ENCODE assay signal across 35 cellular contexts in the genomic region with DNA sequence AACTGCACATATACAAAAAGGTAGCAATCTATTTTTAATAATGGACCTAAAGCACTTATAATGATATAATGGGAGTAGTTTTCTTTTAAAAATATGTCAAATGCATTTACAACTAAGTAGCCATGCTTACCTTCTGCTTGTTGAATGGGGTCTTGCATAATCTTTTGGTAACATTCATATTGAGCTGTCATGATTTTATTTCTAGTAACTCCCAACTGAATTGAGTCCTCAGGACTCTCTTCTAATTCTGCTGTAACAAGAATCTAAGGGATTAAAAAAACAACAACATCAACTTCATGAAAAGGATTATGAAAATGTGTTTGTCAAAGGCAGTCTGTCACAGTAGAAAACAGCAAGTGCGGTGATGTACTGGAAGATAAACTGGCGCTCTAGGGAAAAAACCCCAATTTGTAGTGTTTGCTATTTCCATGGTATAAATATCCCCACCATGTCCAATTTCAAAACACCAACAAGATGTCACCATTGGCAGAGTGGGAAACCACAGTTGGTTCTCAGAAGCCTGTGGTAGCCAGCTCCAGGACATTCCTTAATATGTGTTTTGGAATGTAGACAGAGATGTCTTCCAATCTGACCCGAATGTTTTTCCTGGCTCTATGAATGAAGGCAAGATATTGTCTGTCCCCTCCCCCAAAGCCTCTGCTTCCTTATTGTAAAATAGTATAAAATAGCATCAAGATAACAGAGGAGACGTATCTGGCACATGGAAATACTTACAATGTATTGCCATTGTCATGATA.
A peak's percentile ranks its signal among the peaks of the same experiment; 100 is the strongest.
DNase-seq lines count a peak whose midpoint lies in the region; ATAC-seq and TF ChIP-seq lines count a peak whose summit lies in the region.
"Had no signal": no experiment of that assay in that cellular context is flagged by ENCODE, and none has a peak within 500 bp of the region (broad histone marks: within the 10 kb centered on the region; RNA-seq: fewer than 3 reads in every experiment).

No MANE protein-coding gene starts in this region.

- no peaks in the 10 kb centered on the region for H3K9me3 Mint-ChIP-seq in neural progenitor cell
- H3K9me3 Mint-ChIP-seq: activated naive CD8-positive, alpha-beta T cell treated with anti-CD3 and anti-CD28 coated beads, Interleukin-2, amount 10 ng/mL, durations not matched to agents 7 days and 5 days; brain; H9; natural killer cell treated with Interleukin-12 subunit alpha and Interleukin-12 subunit beta and Interleukin-15 and Interleukin-18, amount 100 ng/mL, for 72 hours had no signal

- H3K9me3 ChIP-seq in osteoblast (ENCODE audit: low read depth, low read length) (no peaks in the 10 kb centered on the region), neural progenitor cell (ENCODE audit: low read depth) (no peaks in the 10 kb centered on the region)
- H3K9me3 ChIP-seq: BE2C, tibial nerve had no signal

- H3K27me3 ChIP-seq in osteoblast (ENCODE audit: insufficient read depth, low read length): no peaks in the 10 kb centered on the region
- H3K27me3 ChIP-seq in neural progenitor cell: no peaks in the 10 kb centered on the region
- H3K27me3 ChIP-seq: BE2C, tibial nerve had no signal

- H3K4me3 ChIP-seq in fibroblast of pulmonary artery (replicated peaks; ENCODE audit: low read depth, low read length) (no peak overlapping the region), osteoblast (ENCODE audit: insufficient read depth, low read length) (no peak overlapping the region), neural progenitor cell (no peak overlapping the region)
- H3K4me3 ChIP-seq: GM12878, lung, SK-N-MC, tibial nerve had no signal

- no peak for TF ChIP-seq POLR2A in GM18505 (IDR thresholded peaks at IDR 0.05; ENCODE audit: borderline replicate concordance, extremely low read depth, insufficient read depth, insufficient read length)

- TF ChIP-seq CTCF in fibroblast of pulmonary artery (IDR thresholded peaks at IDR 0.05; ENCODE audit: low read length, missing control alignments): no peak
- TF ChIP-seq CTCF in osteoblast (IDR thresholded peaks at IDR 0.05; ENCODE audit: extremely low read depth, low read depth, low read length): no peak
- TF ChIP-seq CTCF in neural progenitor cell (IDR thresholded peaks at IDR 0.05): no peak

- H3K27ac ChIP-seq in osteoblast (ENCODE audit: low read depth, low read length) (peak overlapping the region; percentile 18), neural progenitor cell (no peak overlapping the region)
- H3K27ac ChIP-seq: epithelial cell of prostate, KMS-11, SK-N-MC, tibial nerve had no signal

- H3K4me1 ChIP-seq in osteoblast (ENCODE audit: insufficient read depth, low read length) (peaks cover 9% of the 10 kb centered on the region), neural progenitor cell (no peaks in the 10 kb centered on the region)
- H3K4me1 ChIP-seq: BE2C had no signal

- peak overlapping the region; percentile 20 for H3K4me2 ChIP-seq in osteoblast (ENCODE audit: insufficient read depth, low read length)
- H3K4me2 ChIP-seq in neural progenitor cell: no peak overlapping the region
- H3K4me2 ChIP-seq: KMS-11 had no signal

- H3F3A ChIP-seq in neural progenitor cell (ENCODE audit: low read depth): no peaks in the 10 kb centered on the region

- H3K36me3 Mint-ChIP-seq in neural progenitor cell: no peaks in the 10 kb centered on the region
- H3K36me3 Mint-ChIP-seq: activated naive CD8-positive, alpha-beta T cell treated with anti-CD3 and anti-CD28 coated beads, Interleukin-2, amount 10 ng/mL, durations not matched to agents 7 days and 5 days; CD8-positive, alpha-beta memory T cell; natural killer cell treated with Interleukin-12 subunit alpha and Interleukin-12 subunit beta and Interleukin-15 and Interleukin-18, amount 100 ng/mL, for 72 hours had no signal

- no peak overlapping the region for H3K9ac ChIP-seq in neural progenitor cell
- H3K9ac ChIP-seq: KMS-11 had no signal

- H3K27ac Mint-ChIP-seq in neural progenitor cell: no peak overlapping the region
- H3K27ac Mint-ChIP-seq: activated naive CD8-positive, alpha-beta T cell treated with anti-CD3 and anti-CD28 coated beads, Interleukin-2, amount 10 ng/mL, durations not matched to agents 7 days and 5 days; brain; CD8-positive, alpha-beta memory T cell; H9; natural killer cell treated with Interleukin-12 subunit alpha and Interleukin-12 subunit beta and Interleukin-15 and Interleukin-18, amount 100 ng/mL, for 72 hours had no signal

- H3K4me1 Mint-ChIP-seq in neural progenitor cell: no peaks in the 10 kb centered on the region
- H3K4me1 Mint-ChIP-seq: activated naive CD8-positive, alpha-beta T cell treated with anti-CD3 and anti-CD28 coated beads, Interleukin-2, amount 10 ng/mL, durations not matched to agents 7 days and 5 days; CD8-positive, alpha-beta memory T cell had no signal

- no peaks in the 10 kb centered on the region for H3K79me2 ChIP-seq in osteoblast (ENCODE audit: insufficient read depth, low read length)
- no peaks in the 10 kb centered on the region for H3K79me2 ChIP-seq in neural progenitor cell (ENCODE audit: low read depth)

- ATAC-seq in GM18505 (IDR thresholded peaks at IDR 0.05; ENCODE audit: unreplicated experiment): no peak
- ATAC-seq: GM12878; natural killer cell treated with Interleukin-12 subunit alpha and Interleukin-12 subunit beta and Interleukin-15 and Interleukin-18, amount 100 ng/mL, for 72 hours had no signal

- no peak overlapping the region for H3K4me3 Mint-ChIP-seq in neural progenitor cell
- H3K4me3 Mint-ChIP-seq: activated naive CD8-positive, alpha-beta T cell treated with anti-CD3 and anti-CD28 coated beads, Interleukin-2, amount 10 ng/mL, durations not matched to agents 7 days and 5 days; brain; CD8-positive, alpha-beta memory T cell; H9; natural killer cell treated with Interleukin-12 subunit alpha and Interleukin-12 subunit beta and Interleukin-15 and Interleukin-18, amount 100 ng/mL, for 72 hours had no signal

- no peaks in the 10 kb centered on the region for H4K20me1 ChIP-seq in osteoblast (ENCODE audit: insufficient read depth, low read length)
- no peaks in the 10 kb centered on the region for H4K20me1 ChIP-seq in neural progenitor cell (ENCODE audit: low read depth)

- H3K36me3 ChIP-seq in osteoblast (ENCODE audit: insufficient read depth, low read length): no peaks in the 10 kb centered on the region
- H3K36me3 ChIP-seq in neural progenitor cell: no peaks in the 10 kb centered on the region
- H3K36me3 ChIP-seq: BE2C, tibial nerve had no signal

- DNase-seq in EH (ENCODE audit: low read depth) (peak; percentile 82), astrocyte of the hippocampus (ENCODE audit: low read depth, low spot score) (peak; percentile 73), fibroblast of pulmonary artery (ENCODE audit: low read depth) (peak; percentile 52), osteoblast (ENCODE audit: insufficient read length, low spot score, missing footprints) (no peak), neural progenitor cell (ENCODE audit: low spot score) (no peak), T1000 (lab: John Stamatoyannopoulos, UW) (no peak)
- no peak for DNase-seq in stimulated activated CD4-positive, alpha-beta T cell treated with anti-CD3 and anti-CD28 coated beads, Interleukin-15, amount 100 ng/mL, for 24 hours
- DNase-seq: activated CD4-positive, alpha-beta T cell treated with anti-CD3 and anti-CD28 coated beads, Interleukin-2, amount 50 U/mL, for 1 hour; activated CD4-positive, CD25-positive, alpha-beta regulatory T cell; activated gamma-delta T cell treated with Interleukin-2 at 50 U/mL for 16 hours; activated naive CD8-positive, alpha-beta T cell treated with anti-CD3 and anti-CD28 coated beads, Interleukin-2, amount 10 ng/mL, durations not matched to agents 7 days and 5 days; activated T-cell treated with anti-CD3 and anti-CD28 coated beads, Interleukin-2, amount 50 U/mL, for 48 hours; BE2C; CD8-positive, alpha-beta memory T cell; effector CD4-positive, alpha-beta T cell; H9; kidney glomerular epithelial cell; MM.1S; NCI-H1436; NCI-H2081 treated with DMSO at 0.1 percent for 48 hours; NCI-H226; NCI-H526 treated with DMSO at 0.1 percent for 48 hours; NK-92 treated with Interleukin-12 subunit alpha and Interleukin-12 subunit beta, amount 100 ng/mL, for 24 hours; retina; stimulated activated CD4-positive, alpha-beta T cell treated with anti-CD3 and anti-CD28 coated beads, Interleukin-4, amount 100 ng/mL, for 24 hours; T-helper 1 cell had no signal

- H3K27me3 Mint-ChIP-seq in neural progenitor cell (ENCODE audit: insufficient read depth, low read depth): no peaks in the 10 kb centered on the region
- H3K27me3 Mint-ChIP-seq: activated naive CD8-positive, alpha-beta T cell treated with anti-CD3 and anti-CD28 coated beads, Interleukin-2, amount 10 ng/mL, durations not matched to agents 7 days and 5 days; brain; CD8-positive, alpha-beta memory T cell; natural killer cell treated with Interleukin-12 subunit alpha and Interleukin-12 subunit beta and Interleukin-15 and Interleukin-18, amount 100 ng/mL, for 72 hours had no signal

- H2AFZ ChIP-seq in osteoblast (ENCODE audit: low read length) (peak overlapping the region; percentile 6), neural progenitor cell (replicated peaks) (no peak overlapping the region)

Comparison
In these comparisons a context has a peak if more than half of its experiments do, and no peak if none do; other contexts are left out.
1. DNase-seq: peak in EH (single experiment), astrocyte of the hippocampus (single experiment) and fibroblast of pulmonary artery (single experiment); none in osteoblast (single experiment), stimulated activated CD4-positive, alpha-beta T cell treated with anti-CD3 and anti-CD28 coated beads, Interleukin-15, amount 100 ng/mL, for 24 hours (single experiment), neural progenitor cell (single experiment) and T1000 (single experiment).